In genomic region chr5:181052928-181053759, GRCh38 we compare ENCODE assay signal across 8 cellular contexts. TPM values are rescaled to one million over a fixed set of nuclear protein-coding genes. Genes with fewer than 3 reads are reported as not detected.
A peak's percentile ranks its signal among the peaks of the same experiment; 100 is the strongest.
DNase-seq lines count a peak whose midpoint lies in the region; ATAC-seq and TF ChIP-seq lines count a peak whose summit lies in the region.

No MANE protein-coding gene starts in this region.

- no CpG with 5 or more reads among the region's 111 CpGs for WGBS in iPS DF 6.9 (ENCODE audit: insufficient coverage, insufficient read length)

- peaks cover 20% of the 10 kb centered on the region for H3K4me1 Mint-ChIP-seq in stimulated activated naive CD8-positive, alpha-beta T cell treated with anti-CD3 and anti-CD28 coated beads, Interleukin-15, Interleukin-2, amounts not matched to agents 100 ng/mL and 50 ng/mL, for 24 hours (ENCODE audit: low read depth)
- peaks cover 8% of the 10 kb centered on the region for H3K4me1 Mint-ChIP-seq in activated naive CD4-positive, alpha-beta T cell treated with anti-CD3 and anti-CD28 coated beads for 36 hours (ENCODE audit: low read depth)

- H3K36me3 ChIP-seq in iPS DF 6.9 (ENCODE audit: control insufficient read depth, insufficient read depth, low read length), result no peaks in the 10 kb centered on the region

- no peaks in the 10 kb centered on the region for H3K9me3 ChIP-seq in iPS DF 6.9 (ENCODE audit: control insufficient read depth, insufficient read depth, low read length)

- H3K9me3 Mint-ChIP-seq in stimulated activated naive CD8-positive, alpha-beta T cell treated with anti-CD3 and anti-CD28 coated beads, Interleukin-15, Interleukin-2, amounts not matched to agents 100 ng/mL and 50 ng/mL, for 24 hours, result no peaks in the 10 kb centered on the region
- H3K9me3 Mint-ChIP-seq in activated naive CD4-positive, alpha-beta T cell treated with anti-CD3 and anti-CD28 coated beads for 36 hours, result no peaks in the 10 kb centered on the region

- no peak for TF ChIP-seq CTCF in GM10248 (IDR thresholded peaks at IDR 0.05; ENCODE audit: control extremely low read depth, extremely low read depth, low read depth, missing control alignments)

- no peaks in the 10 kb centered on the region for H3K36me3 Mint-ChIP-seq in stimulated activated naive CD8-positive, alpha-beta T cell treated with anti-CD3 and anti-CD28 coated beads, Interleukin-15, Interleukin-2, amounts not matched to agents 100 ng/mL and 50 ng/mL, for 24 hours (ENCODE audit: low read depth)
- peaks cover 3% of the 10 kb centered on the region for H3K36me3 Mint-ChIP-seq in activated naive CD4-positive, alpha-beta T cell treated with anti-CD3 and anti-CD28 coated beads for 36 hours (ENCODE audit: low read depth)

- POLR2A ChIA-PET in GM10248 (lab: Yijun Ruan, JAX), result no interaction called here

- DNase-seq in stimulated activated naive CD8-positive, alpha-beta T cell treated with anti-CD3 and anti-CD28 coated beads, Interleukin-15, Interleukin-2, amounts not matched to agents 100 U/mL and 50 U/mL, for 24 hours, result no peak
- DNase-seq in activated naive CD4-positive, alpha-beta T cell treated with anti-CD3 and anti-CD28 coated beads for 36 hours, result peak; percentile 18
- no peak for DNase-seq in iPS DF 6.9 (ENCODE audit: low read depth, low spot score)
- DNase-seq in NK-92 (lab: John Stamatoyannopoulos, UW; ENCODE audit: unreplicated experiment), result no peak
- no peak for DNase-seq in GM10248 (ENCODE audit: extremely low spot score)

- peaks cover 82% of the 10 kb centered on the region for H3K27me3 Mint-ChIP-seq in stimulated activated naive CD8-positive, alpha-beta T cell treated with anti-CD3 and anti-CD28 coated beads, Interleukin-15, Interleukin-2, amounts not matched to agents 100 ng/mL and 50 ng/mL, for 24 hours
- peaks cover 71% of the 10 kb centered on the region for H3K27me3 Mint-ChIP-seq in activated naive CD4-positive, alpha-beta T cell treated with anti-CD3 and anti-CD28 coated beads for 36 hours (ENCODE audit: low read depth)

- H3K4me3 ChIP-seq in iPS DF 6.9 (ENCODE audit: low read length), result peak overlapping the region; percentile 56
- peak overlapping the region; percentile 21 to 62 (median 43) for H3K4me3 ChIP-seq in skin epidermis

- no peak overlapping the region for H3K27ac Mint-ChIP-seq in stimulated activated naive CD8-positive, alpha-beta T cell treated with anti-CD3 and anti-CD28 coated beads, Interleukin-15, Interleukin-2, amounts not matched to agents 100 ng/mL and 50 ng/mL, for 24 hours
- no peak overlapping the region for H3K27ac Mint-ChIP-seq in activated naive CD4-positive, alpha-beta T cell treated with anti-CD3 and anti-CD28 coated beads for 36 hours

- CTCF ChIA-PET in activated naive CD4-positive, alpha-beta T cell treated with anti-CD3 and anti-CD28 coated beads for 36 hours (lab: Charles Lee), result no interaction called here
- CTCF ChIA-PET in GM10248 (lab: Yijun Ruan, JAX), result no interaction called here

- 0 out of 2 replicates have a peak, but pooled peaks cover 3% of the 10 kb centered on the region for H3K4me1 ChIP-seq in iPS DF 6.9 (ENCODE audit: control insufficient read depth, insufficient read depth, low read length)

- intact Hi-C loops in activated naive CD4-positive, alpha-beta T cell treated with anti-CD3 and anti-CD28 coated beads for 36 hours (cut with micrococcal nuclease), result loop anchor here (5.0 kb wide), 1 partner anchor 271 kb away; no protein-coding TSS in a partner anchor

- H3K27me3 ChIP-seq in iPS DF 6.9 (ENCODE audit: control insufficient read depth, insufficient read depth, low read length), result peaks cover 58% of the 10 kb centered on the region

- no peak for ATAC-seq in stimulated activated naive CD8-positive, alpha-beta T cell treated with anti-CD3 and anti-CD28 coated beads, Interleukin-15, Interleukin-2, amounts not matched to agents 100 U/mL and 50 U/mL, for 24 hours
- no peak for ATAC-seq in HG02763 (IDR thresholded peaks at IDR 0.05; ENCODE audit: unreplicated experiment)

- peak overlapping the region; percentile 73 for H3K4me3 Mint-ChIP-seq in stimulated activated naive CD8-positive, alpha-beta T cell treated with anti-CD3 and anti-CD28 coated beads, Interleukin-15, Interleukin-2, amounts not matched to agents 100 ng/mL and 50 ng/mL, for 24 hours
- H3K4me3 Mint-ChIP-seq in activated naive CD4-positive, alpha-beta T cell treated with anti-CD3 and anti-CD28 coated beads for 36 hours, result peak overlapping the region; percentile 67

- H3K27ac ChIP-seq in iPS DF 6.9 (ENCODE audit: low read length) (no peak overlapping the region), skin epidermis (peak overlapping the region in 3 of 21 experiments; percentile 42 to 50 (median 43))

RNA-seq across cellular contexts. Expression of gene BTNL9, which starts 13.1 kb away (rescaled TPM):
- not detected for total RNA-seq in activated naive CD4-positive, alpha-beta T cell treated with anti-CD3 and anti-CD28 coated beads for 36 hours
